Comparison of ENCODE assay signal across 27 cellular contexts in the genomic region with DNA sequence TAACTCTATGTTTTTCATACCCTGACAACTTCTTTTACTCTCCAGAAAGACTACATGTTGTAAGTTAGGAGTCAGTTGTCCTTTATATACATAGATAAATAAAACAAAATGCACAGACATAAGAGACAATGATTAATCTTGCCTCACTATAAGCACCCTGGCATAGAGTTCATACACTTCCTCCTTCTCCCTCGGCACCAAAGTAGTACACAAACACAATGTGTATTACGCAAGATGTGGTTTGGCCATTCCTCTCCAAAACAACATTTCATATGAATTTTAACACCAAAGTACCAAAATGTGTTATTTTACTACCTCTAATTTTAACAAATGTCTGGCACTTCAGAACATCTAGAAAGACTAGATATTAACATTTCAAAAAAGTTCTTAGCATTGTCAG. TPM values are rescaled to one million over a fixed set of nuclear protein-coding genes. Genes with fewer than 3 reads are reported as not detected.
DNase-seq lines count a peak whose midpoint lies in the region; ATAC-seq, FAIRE-seq and TF ChIP-seq lines count a peak whose summit lies in the region.
"Had no signal": no experiment of that assay in that cellular context is flagged by ENCODE, and none has a peak within 500 bp of the region (broad histone marks: within the 10 kb centered on the region; RNA-seq: fewer than 3 reads in every experiment).

No MANE protein-coding gene starts in this region.

- H3K79me2 ChIP-seq in K562 (ENCODE audit: control insufficient read depth, insufficient read depth, low read length) (no peaks in the 10 kb centered on the region), HepG2 (ENCODE audit: insufficient read depth, low read length) (no peaks in the 10 kb centered on the region)
- H3K79me2 ChIP-seq: hepatocyte had no signal

- no peak overlapping the region for H3K27ac ChIP-seq in K562 (ENCODE audit: extremely low read depth, low read depth, low read length)
- H3K27ac ChIP-seq in HepG2 (ENCODE audit: extremely low read length, insufficient read depth, low read length): no peak overlapping the region
- H3K27ac ChIP-seq: hepatocyte, lower lobe of right lung, RWPE1 had no signal

- H4K20me1 ChIP-seq in K562 (replicated peaks; ENCODE audit: control insufficient read depth, insufficient read depth, low read length) (no peaks in the 10 kb centered on the region), HepG2 (ENCODE audit: insufficient read depth, low read length) (no peaks in the 10 kb centered on the region)

- BruUV-seq in K562 (replicated peaks; lab: Mats Ljungman, UMichigan): no TSS peak
- BruUV-seq in HepG2 (replicated peaks; lab: Mats Ljungman, UMichigan): no TSS peak

- H3K27me3 ChIP-seq in K562 (ENCODE audit: control insufficient read depth in 2 of 2, insufficient read depth in 2 of 2, low read length in 2 of 2) (no peaks in the 10 kb centered on the region; a peak in 1 of 5 replicates), HepG2 (ENCODE audit: control insufficient read depth in 1 of 2, insufficient read depth in 2 of 2, low read length in 2 of 2) (peaks cover 0 to 3% of the 10 kb centered on the region in 2 experiments; a peak in 2 of 5 replicates)
- H3K27me3 ChIP-seq: hepatocyte had no signal

- no peak overlapping the region for H3K27ac Mint-ChIP-seq in endothelial cell (ENCODE audit: unreplicated experiment)
- H3K27ac Mint-ChIP-seq: activated naive CD8-positive, alpha-beta T cell treated with anti-CD3 and anti-CD28 coated beads, Interleukin-2, amount 50 U/mL, for 24 hours; CD4-positive, alpha-beta memory T cell; endodermal cell; WTC11 had no signal

- no peak overlapping the region for H3K4me2 ChIP-seq in K562 (ENCODE audit: insufficient read depth, low read length)
- no peak overlapping the region for H3K4me2 ChIP-seq in HepG2 (ENCODE audit: low read depth, low read length)
- H3K4me2 ChIP-seq: hepatocyte had no signal

- H3K36me3 ChIP-seq in K562 (ENCODE audit: control insufficient read depth, insufficient read depth, low read length) (no peaks in the 10 kb centered on the region), HepG2 (replicated peaks in 1 of 2; ENCODE audit: control insufficient read depth in 1 of 2, insufficient read depth in 2 of 2, low read length in 2 of 2) (no peaks in the 10 kb centered on the region)
- H3K36me3 ChIP-seq: lower lobe of right lung had no signal

- POLR2A ChIA-PET in K562 (lab: Yijun Ruan, JAX) (no interaction called here), HepG2 (lab: Yijun Ruan, JAX) (no interaction called here)

- intact Hi-C loops in K562 (cut with micrococcal nuclease) (no loop called here), HepG2 (cut with micrococcal nuclease; ENCODE audit: unreplicated experiment) (no loop called here)

- no peaks in the 10 kb centered on the region for H3K4me1 Mint-ChIP-seq in endothelial cell (ENCODE audit: unreplicated experiment)
- H3K4me1 Mint-ChIP-seq: activated naive CD8-positive, alpha-beta T cell treated with anti-CD3 and anti-CD28 coated beads, Interleukin-2, amount 50 U/mL, for 24 hours had no signal

- DNase-seq in GF-D8 (lab: John Stamatoyannopoulos, UW) (peak; percentile 19), NOMO-1 (lab: John Stamatoyannopoulos, UW; ENCODE audit: unreplicated experiment in 2 of 2) (peak; percentile 65 to 76), K562 (ENCODE audit: extremely low read depth in 1 of 4, low spot score in 3 of 4) (no peak), HepG2 (ENCODE audit: low spot score) (no peak), endothelial cell (ENCODE audit: low spot score) (no peak), NK-92 (lab: John Stamatoyannopoulos, UW; ENCODE audit: unreplicated experiment) (no peak)
- DNase-seq: activated CD8-positive, alpha-beta memory T cell treated with anti-CD3 and anti-CD28 coated beads, Interleukin-2, amount 50 U/mL, for 4 hours; activated naive CD8-positive, alpha-beta T cell treated with anti-CD3 and anti-CD28 coated beads, Interleukin-2, amount 50 U/mL, for 24 hours; CD4-positive, alpha-beta memory T cell; cortex of kidney; DMS153; Karpas-422; lower lobe of right lung; NCI-H1105 treated with DMSO at 0.1 percent for 48 hours; NK-92 treated with Interleukin-12 subunit alpha and Interleukin-12 subunit beta, amount 100 ng/mL, for 24 hours; stimulated activated CD4-positive, alpha-beta T cell treated with anti-CD3 and anti-CD28 coated beads, Interleukin-1b, Interleukin-23, amount 100 ng/mL, for 48 hours; substantia nigra; T-helper 9 cell had no signal

- H3K4me3 ChIP-seq in K562 (no peak overlapping the region), HepG2 (replicated peaks in 1 of 3; ENCODE audit: insufficient read depth in 1 of 3, low read depth in 2 of 3, low read length in 3 of 3) (no peak overlapping the region)
- H3K4me3 ChIP-seq: hepatocyte, lower lobe of right lung had no signal

- TF ChIP-seq CTCF in K562 (IDR thresholded peaks at IDR 0.05 in 2 of 3, conservative IDR thresholded peaks at IDR 0.05 in 1 of 3; ENCODE audit: insufficient read depth in 2 of 3, low read depth in 1 of 3, low read length in 3 of 3) (no peak), HepG2 (CRISPR knock-in tag; IDR thresholded peaks at IDR 0.05) (no peak), endothelial cell (IDR thresholded peaks at IDR 0.05; ENCODE audit: unreplicated experiment) (no peak)

- ATAC-seq in K562: no peak
- no peak for ATAC-seq in HepG2
- no peak for ATAC-seq in GM19035 (IDR thresholded peaks at IDR 0.05; ENCODE audit: unreplicated experiment)
- ATAC-seq: activated naive CD8-positive, alpha-beta T cell treated with anti-CD3 and anti-CD28 coated beads, Interleukin-2, amount 50 U/mL, for 24 hours; HCT116; SK-N-SH treated with all-trans-retinoic acid at 6 μM for 48 hours had no signal

- no peak for TF ChIP-seq POLR2A in K562 (conservative IDR thresholded peaks at IDR 0.05)
- TF ChIP-seq POLR2A in HepG2 (IDR thresholded peaks at IDR 0.05; ENCODE audit: insufficient read depth in 1 of 2, low read depth in 2 of 2, low read length in 2 of 2): no peak

- H3K9me3 ChIP-seq in K562 (replicated peaks; ENCODE audit: control insufficient read depth, insufficient read depth, low read depth, low read length) (no peaks in the 10 kb centered on the region), HepG2 (ENCODE audit: low read length) (no peaks in the 10 kb centered on the region)
- H3K9me3 ChIP-seq: lower lobe of right lung had no signal

- peaks cover 1% of the 10 kb centered on the region for H3K27me3 Mint-ChIP-seq in endothelial cell (ENCODE audit: unreplicated experiment)
- H3K27me3 Mint-ChIP-seq: activated naive CD8-positive, alpha-beta T cell treated with anti-CD3 and anti-CD28 coated beads, Interleukin-2, amount 50 U/mL, for 24 hours had no signal

- no peaks in the 10 kb centered on the region for H3K9me3 Mint-ChIP-seq in endothelial cell (ENCODE audit: unreplicated experiment)

- in situ Hi-C loops in K562 (cut with MboI): no loop called here
- in situ Hi-C loops in HepG2 (cut with HindIII; ENCODE audit: extremely low pct_ligation_motif_present, low pct_unique_long_range_greater_than_20kb): no loop called here

- no peak overlapping the region for H3K9ac ChIP-seq in K562 (ENCODE audit: insufficient read depth in 1 of 2, low read depth in 2 of 2, low read length in 2 of 2)
- no peak overlapping the region for H3K9ac ChIP-seq in HepG2 (ENCODE audit: insufficient read depth, low read depth, low read length)

- CTCF ChIA-PET in K562 (lab: Yijun Ruan, JAX; ENCODE audit: low intra/inter-chr PET ratio) (no interaction called here), HepG2 (lab: Yijun Ruan, JAX; ENCODE audit: low intra/inter-chr PET ratio, low total read pairs) (no interaction called here)

- H3K4me3 Mint-ChIP-seq in endothelial cell (ENCODE audit: unreplicated experiment): no peak overlapping the region
- H3K4me3 Mint-ChIP-seq: activated naive CD8-positive, alpha-beta T cell treated with anti-CD3 and anti-CD28 coated beads, Interleukin-2, amount 50 U/mL, for 24 hours; CD4-positive, alpha-beta memory T cell; endodermal cell; WTC11 had no signal

- H3K9me1 ChIP-seq in K562 (ENCODE audit: control insufficient read depth, insufficient read depth, low read length): no peaks in the 10 kb centered on the region

- H3K36me3 Mint-ChIP-seq in endothelial cell (ENCODE audit: low read depth, unreplicated experiment): peaks cover 4% of the 10 kb centered on the region
- H3K36me3 Mint-ChIP-seq: CD4-positive, alpha-beta memory T cell had no signal

- H2AFZ ChIP-seq in K562 (ENCODE audit: low read depth, low read length): no peak overlapping the region
- no peak overlapping the region for H2AFZ ChIP-seq in HepG2 (ENCODE audit: low read length)
- H2AFZ ChIP-seq: hepatocyte had no signal

- WGBS in K562 (ENCODE audit: insufficient coverage, low coverage, missing lambda C conversion rate): 5% methylated on average over 2 of the region's 2 CpGs
- 18% methylated on average over 2 of the region's 2 CpGs for WGBS in HepG2 (ENCODE audit: low lambda C conversion rate)

- TF ChIP-seq RAD21 in K562 (CRISPR knock-in tag; conservative IDR thresholded peaks at IDR 0.05 in 1 of 2, IDR thresholded peaks at IDR 0.05 in 1 of 2): no peak
- no peak for TF ChIP-seq RAD21 in HepG2 (CRISPR knock-in tag; IDR thresholded peaks at IDR 0.05)

- no peak for FAIRE-seq in K562 (lab: Jason Lieb, UNC)
- no peak for FAIRE-seq in HepG2 (lab: Jason Lieb, UNC)

- TF ChIP-seq EP300 in K562 (IDR thresholded peaks at IDR 0.05; ENCODE audit: low read length) (no peak), HepG2 (IDR thresholded peaks at IDR 0.05; ENCODE audit: low read depth in 2 of 2, low read length in 2 of 2) (no peak), HepG2 (CRISPR knock-in tag; IDR thresholded peaks at IDR 0.05; ENCODE audit: borderline replicate concordance) (no peak)

- no peaks in the 10 kb centered on the region; a peak in 1 of 5 replicates for H3K4me1 ChIP-seq in K562 (replicated peaks in 1 of 2; ENCODE audit: control insufficient read depth in 2 of 2, insufficient read depth in 2 of 2, low read length in 2 of 2)
- no peaks in the 10 kb centered on the region for H3K4me1 ChIP-seq in HepG2 (ENCODE audit: insufficient read depth, low read length)
- H3K4me1 ChIP-seq: lower lobe of right lung had no signal

RNA-seq across cellular contexts. Expression of gene SLFN11, which starts 17.2 kb away (rescaled TPM):
- 0.23 and 0.42 TPM in 2 replicates for total RNA-seq in K562 (2011; cell fraction: chromatin; rRNA removed; ENCODE audit: low replicate concordance)
- 0.17 TPM in 1 of 2 replicates, not detected in the other for total RNA-seq in K562 (2011; cell fraction: nucleolus; rRNA removed)
- total RNA-seq in K562 (2011; cell fraction: nucleoplasm; rRNA removed): 0.08 TPM in 1 of 2 replicates, not detected in the other
- total RNA-seq in K562 (2014; rRNA removed) (not detected in 2 replicates), K562 (2014; rRNA removed; fragmentation: Illumina TruSeq; extraction: Trizol) (not detected in 2 replicates), K562 (2015; rRNA removed; fragmentation: Illumina TruSeq; extraction: Trizol) (not detected in 2 replicates), K562 (2021) (0.04 and 0.20 TPM in 2 replicates), HepG2 (2016; rRNA removed; fragmentation: Illumina TruSeq; extraction: Trizol) (not detected in 2 replicates), endothelial cell (ENCODE audit: unreplicated experiment) (0.26 TPM)
- polyA plus RNA-seq in K562 (2011; rRNA removed) (0.05 and 0.21 TPM in 2 replicates), K562 (2014; fragmentation: Illumina TruSeq; extraction: Trizol) (not detected in 2 replicates), K562 (2014; fragmentation: Nextera tagmentation; extraction: Ambion mirVana) (not detected), K562 (2014; rRNA removed) (not detected in 2 replicates), HepG2 (2011; rRNA removed) (not detected in 2 replicates)
- polyA plus RNA-seq in K562 (2011; cell fraction: cytosol; rRNA removed): 0.21 TPM in 1 of 2 replicates, not detected in the other
- polyA plus RNA-seq in K562 (2011; cell fraction: nucleus; rRNA removed): 0.23 TPM in 1 of 2 replicates, not detected in the other
- 0.07 TPM in 1 of 2 replicates, not detected in the other for polyA plus RNA-seq in K562 (2012)
- 0.42 TPM in 1 of 2 replicates, not detected in the other for polyA minus RNA-seq in K562 (2011; rRNA and poly(A)+ RNA removed)
- 1.7 TPM in 1 of 2 replicates, not detected in the other for polyA minus RNA-seq in K562 (2011; cell fraction: cytosol; rRNA and poly(A)+ RNA removed)
- 0.27 TPM in 1 of 2 replicates, not detected in the other for polyA minus RNA-seq in K562 (2011; cell fraction: nucleus; rRNA and poly(A)+ RNA removed)
- total RNA-seq in HepG2 (2016; cell fraction: cytosol; rRNA removed; fragmentation: Illumina TruSeq; extraction: Trizol; ENCODE audit: low read depth): not detected in 2 replicates
- not detected in 2 replicates for total RNA-seq in HepG2 (2016; cell fraction: insoluble cytoplasmic fraction; rRNA removed; fragmentation: Illumina TruSeq; extraction: Trizol)
- total RNA-seq in HepG2 (2016; cell fraction: membrane; rRNA removed; fragmentation: Illumina TruSeq; extraction: Trizol): not detected in 2 replicates
- not detected in 2 replicates for total RNA-seq in HepG2 (2016; cell fraction: nucleus; rRNA removed; fragmentation: Illumina TruSeq; extraction: Trizol)
- polyA plus RNA-seq in HepG2 (2011; cell fraction: cytosol; rRNA removed): not detected in 2 replicates
- not detected in 2 replicates for polyA plus RNA-seq in HepG2 (2011; cell fraction: nucleus; rRNA removed)
- polyA plus RNA-seq in HepG2 (2012): not detected in 2 replicates
- polyA plus RNA-seq in HepG2 (2016; cell fraction: cytosol; fragmentation: Illumina TruSeq; extraction: Trizol; ENCODE audit: low read depth): not detected in 2 replicates
- not detected in 2 replicates for polyA plus RNA-seq in HepG2 (2016; cell fraction: insoluble cytoplasmic fraction; fragmentation: Illumina TruSeq; extraction: Trizol; ENCODE audit: low read depth)
- polyA plus RNA-seq in HepG2 (2016; cell fraction: membrane; fragmentation: Illumina TruSeq; extraction: Trizol; ENCODE audit: low read depth): not detected in 2 replicates
- not detected in 2 replicates for polyA plus RNA-seq in HepG2 (2016; cell fraction: nucleus; fragmentation: Illumina TruSeq; extraction: Trizol; ENCODE audit: insufficient read depth, low read depth)
- 43.9 TPM in 1 of 2 replicates, not detected in the other for polyA minus RNA-seq in HepG2 (2011; rRNA and poly(A)+ RNA removed; ENCODE audit: low replicate concordance)
- polyA minus RNA-seq in HepG2 (2011; cell fraction: cytosol; rRNA and poly(A)+ RNA removed): not detected in 2 replicates
- not detected in 2 replicates for polyA minus RNA-seq in HepG2 (2011; cell fraction: nucleus; rRNA and poly(A)+ RNA removed)
- total RNA-seq: G401 had no signal

RNA-seq across cellular contexts. Expression of gene SLFN12, which starts 41.6 kb away (rescaled TPM):
- not detected in 2 replicates for total RNA-seq in K562 (2011; cell fraction: chromatin; rRNA removed; ENCODE audit: low replicate concordance)
- total RNA-seq in K562 (2011; cell fraction: nucleolus; rRNA removed): not detected in 2 replicates
- total RNA-seq in K562 (2011; cell fraction: nucleoplasm; rRNA removed): not detected in 2 replicates
- total RNA-seq in K562 (2014; rRNA removed) (0.09 TPM in 1 of 2 replicates, not detected in the other), K562 (2014; rRNA removed; fragmentation: Illumina TruSeq; extraction: Trizol) (0.07 TPM in 1 of 2 replicates, not detected in the other), K562 (2015; rRNA removed; fragmentation: Illumina TruSeq; extraction: Trizol) (not detected in 2 replicates), K562 (2021) (0.25 TPM in 1 of 2 replicates, not detected in the other), HepG2 (2016; rRNA removed; fragmentation: Illumina TruSeq; extraction: Trizol) (0.13 TPM in 1 of 2 replicates, not detected in the other), endothelial cell (ENCODE audit: unreplicated experiment) (25.7 TPM)
- polyA plus RNA-seq in K562 (2011; rRNA removed) (not detected in 2 replicates), K562 (2014; fragmentation: Illumina TruSeq; extraction: Trizol) (not detected in 2 replicates), K562 (2014; fragmentation: Nextera tagmentation; extraction: Ambion mirVana) (under 1 TPM in 1 of 2 experiments, not detected in 1; 0.01 TPM), K562 (2014; rRNA removed) (0.09 TPM in 1 of 2 replicates, not detected in the other), HepG2 (2011; rRNA removed) (not detected in 2 replicates)
- not detected in 2 replicates for polyA plus RNA-seq in K562 (2011; cell fraction: cytosol; rRNA removed)
- not detected in 2 replicates for polyA plus RNA-seq in K562 (2011; cell fraction: nucleus; rRNA removed)
- 0.09 and 0.19 TPM in 2 replicates for polyA plus RNA-seq in K562 (2012)
- not detected in 2 replicates for polyA minus RNA-seq in K562 (2011; rRNA and poly(A)+ RNA removed)
- not detected in 2 replicates for polyA minus RNA-seq in K562 (2011; cell fraction: cytosol; rRNA and poly(A)+ RNA removed)
- not detected in 2 replicates for polyA minus RNA-seq in K562 (2011; cell fraction: nucleus; rRNA and poly(A)+ RNA removed)
- total RNA-seq in HepG2 (2016; cell fraction: cytosol; rRNA removed; fragmentation: Illumina TruSeq; extraction: Trizol; ENCODE audit: low read depth): not detected in 2 replicates
- total RNA-seq in HepG2 (2016; cell fraction: insoluble cytoplasmic fraction; rRNA removed; fragmentation: Illumina TruSeq; extraction: Trizol): not detected in 2 replicates
- total RNA-seq in HepG2 (2016; cell fraction: membrane; rRNA removed; fragmentation: Illumina TruSeq; extraction: Trizol): not detected in 2 replicates
- not detected in 2 replicates for total RNA-seq in HepG2 (2016; cell fraction: nucleus; rRNA removed; fragmentation: Illumina TruSeq; extraction: Trizol)
- polyA plus RNA-seq in HepG2 (2011; cell fraction: cytosol; rRNA removed): not detected in 2 replicates
- polyA plus RNA-seq in HepG2 (2011; cell fraction: nucleus; rRNA removed): 0.05 TPM in 1 of 2 replicates, not detected in the other
- not detected in 2 replicates for polyA plus RNA-seq in HepG2 (2012)
- not detected in 2 replicates for polyA plus RNA-seq in HepG2 (2016; cell fraction: cytosol; fragmentation: Illumina TruSeq; extraction: Trizol; ENCODE audit: low read depth)
- not detected in 2 replicates for polyA plus RNA-seq in HepG2 (2016; cell fraction: insoluble cytoplasmic fraction; fragmentation: Illumina TruSeq; extraction: Trizol; ENCODE audit: low read depth)
- not detected in 2 replicates for polyA plus RNA-seq in HepG2 (2016; cell fraction: membrane; fragmentation: Illumina TruSeq; extraction: Trizol; ENCODE audit: low read depth)
- polyA plus RNA-seq in HepG2 (2016; cell fraction: nucleus; fragmentation: Illumina TruSeq; extraction: Trizol; ENCODE audit: insufficient read depth, low read depth): not detected in 2 replicates
- 0.30 TPM in 1 of 2 replicates, not detected in the other for polyA minus RNA-seq in HepG2 (2011; rRNA and poly(A)+ RNA removed; ENCODE audit: low replicate concordance)
- polyA minus RNA-seq in HepG2 (2011; cell fraction: cytosol; rRNA and poly(A)+ RNA removed): not detected in 2 replicates
- polyA minus RNA-seq in HepG2 (2011; cell fraction: nucleus; rRNA and poly(A)+ RNA removed): not detected in 2 replicates
- total RNA-seq: NCI-H460 had no signal

RNA-seq across cellular contexts. Expression of gene SLFN13, which starts 57.9 kb away (rescaled TPM):
- total RNA-seq in K562 (2011; cell fraction: chromatin; rRNA removed; ENCODE audit: low replicate concordance): 0.07 and 1.2 TPM in 2 replicates
- under 0.01 and 0.13 TPM in 2 replicates for total RNA-seq in K562 (2011; cell fraction: nucleolus; rRNA removed)
- total RNA-seq in K562 (2011; cell fraction: nucleoplasm; rRNA removed): 0.22 and 1.1 TPM in 2 replicates
- total RNA-seq in K562 (2014; rRNA removed): 0.24 and 0.27 TPM in 2 replicates
- 0.04 and 0.10 TPM in 2 replicates for total RNA-seq in K562 (2014; rRNA removed; fragmentation: Illumina TruSeq; extraction: Trizol)
- 0.15 and 0.33 TPM in 2 replicates for total RNA-seq in K562 (2015; rRNA removed; fragmentation: Illumina TruSeq; extraction: Trizol)
- 0.29 and 0.49 TPM in 2 replicates for total RNA-seq in K562 (2021)
- polyA plus RNA-seq in K562 (2011; rRNA removed): 0.17 TPM in 1 of 2 replicates, not detected in the other
- 0.01 and 0.34 TPM in 2 replicates for polyA plus RNA-seq in K562 (2011; cell fraction: cytosol; rRNA removed)
- 0.01 and 0.10 TPM in 2 replicates for polyA plus RNA-seq in K562 (2011; cell fraction: nucleus; rRNA removed)
- 0.26 and 2.3 TPM in 2 replicates for polyA plus RNA-seq in K562 (2012)
- 0.09 and 0.17 TPM in 2 replicates for polyA plus RNA-seq in K562 (2014; fragmentation: Illumina TruSeq; extraction: Trizol)
- under 1 TPM; 0.06 to 0.11 TPM for polyA plus RNA-seq in K562 (2014; fragmentation: Nextera tagmentation; extraction: Ambion mirVana)
- 0.27 and 0.97 TPM in 2 replicates for polyA plus RNA-seq in K562 (2014; rRNA removed)
- polyA minus RNA-seq in K562 (2011; rRNA and poly(A)+ RNA removed): not detected in 2 replicates
- not detected in 2 replicates for polyA minus RNA-seq in K562 (2011; cell fraction: cytosol; rRNA and poly(A)+ RNA removed)
- polyA minus RNA-seq in K562 (2011; cell fraction: nucleus; rRNA and poly(A)+ RNA removed): 0.40 TPM in 1 of 2 replicates, not detected in the other
- total RNA-seq in HepG2 (2016; rRNA removed; fragmentation: Illumina TruSeq; extraction: Trizol): 0.18 TPM in 1 of 2 replicates, not detected in the other
- not detected in 2 replicates for total RNA-seq in HepG2 (2016; cell fraction: cytosol; rRNA removed; fragmentation: Illumina TruSeq; extraction: Trizol; ENCODE audit: low read depth)
- not detected in 2 replicates for total RNA-seq in HepG2 (2016; cell fraction: insoluble cytoplasmic fraction; rRNA removed; fragmentation: Illumina TruSeq; extraction: Trizol)
- total RNA-seq in HepG2 (2016; cell fraction: membrane; rRNA removed; fragmentation: Illumina TruSeq; extraction: Trizol): not detected in 2 replicates
- not detected in 2 replicates for total RNA-seq in HepG2 (2016; cell fraction: nucleus; rRNA removed; fragmentation: Illumina TruSeq; extraction: Trizol)
- polyA plus RNA-seq in HepG2 (2011; rRNA removed): not detected in 2 replicates
- polyA plus RNA-seq in HepG2 (2011; cell fraction: cytosol; rRNA removed): 0.10 TPM in 1 of 2 replicates, not detected in the other
- polyA plus RNA-seq in HepG2 (2011; cell fraction: nucleus; rRNA removed): 0.03 TPM in 1 of 2 replicates, not detected in the other
- not detected in 2 replicates for polyA plus RNA-seq in HepG2 (2012)
- polyA plus RNA-seq in HepG2 (2016; cell fraction: cytosol; fragmentation: Illumina TruSeq; extraction: Trizol; ENCODE audit: low read depth): not detected in 2 replicates
- not detected in 2 replicates for polyA plus RNA-seq in HepG2 (2016; cell fraction: insoluble cytoplasmic fraction; fragmentation: Illumina TruSeq; extraction: Trizol; ENCODE audit: low read depth)
- polyA plus RNA-seq in HepG2 (2016; cell fraction: membrane; fragmentation: Illumina TruSeq; extraction: Trizol; ENCODE audit: low read depth): not detected in 2 replicates
- polyA plus RNA-seq in HepG2 (2016; cell fraction: nucleus; fragmentation: Illumina TruSeq; extraction: Trizol; ENCODE audit: insufficient read depth, low read depth): not detected in 2 replicates
- polyA minus RNA-seq in HepG2 (2011; rRNA and poly(A)+ RNA removed; ENCODE audit: low replicate concordance): 8.0 TPM in 1 of 2 replicates, not detected in the other
- not detected in 2 replicates for polyA minus RNA-seq in HepG2 (2011; cell fraction: cytosol; rRNA and poly(A)+ RNA removed)
- not detected in 2 replicates for polyA minus RNA-seq in HepG2 (2011; cell fraction: nucleus; rRNA and poly(A)+ RNA removed)
- 9.1 TPM for total RNA-seq in endothelial cell (ENCODE audit: unreplicated experiment)

Comparison
In these comparisons a context has a peak if more than half of its experiments do, and no peak if none do; other contexts are left out.
1. DNase-seq: peak in GF-D8 (single experiment) and NOMO-1 (2 of 2); none in K562 (0 of 4), HepG2 (single experiment), endothelial cell (single experiment) and NK-92 (single experiment).
2. RNA of gene SLFN12, which starts 41.6 kb away (total RNA-seq): 25.7 TPM in endothelial cell (single experiment); 0.13 TPM in HepG2 and 0.07 to 0.25 TPM in K562; every median in the first group is over 10 times any median in the second.